In the genomic region with DNA sequence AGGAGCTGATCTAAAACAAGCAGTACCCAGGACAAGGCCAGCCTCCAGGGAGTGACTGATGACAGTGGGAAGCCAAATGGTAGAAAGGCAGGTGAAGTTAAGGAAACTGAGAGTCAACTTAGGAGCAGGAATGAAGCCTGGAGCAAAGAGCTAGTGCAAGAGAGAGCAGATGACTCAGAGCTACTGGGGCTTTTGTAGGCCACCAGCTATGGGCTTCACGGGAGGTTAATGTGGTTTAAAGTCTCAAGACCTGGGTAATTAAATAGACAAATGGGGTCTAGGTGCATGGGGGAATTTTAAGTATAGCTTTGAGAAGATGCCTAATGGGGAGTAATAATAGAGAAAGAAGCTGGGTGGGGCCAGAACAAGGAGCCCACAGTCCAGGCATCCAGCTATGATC, we compare ENCODE assay signal across 21 cellular contexts. TPM values are rescaled to one million over a fixed set of nuclear protein-coding genes. Genes with fewer than 3 reads are reported as not detected.
DNase-seq lines count a peak whose midpoint lies in the region; ATAC-seq and TF ChIP-seq lines count a peak whose summit lies in the region.
"Had no signal": no experiment of that assay in that cellular context is flagged by ENCODE, and none has a peak within 500 bp of the region (broad histone marks: within the 10 kb centered on the region; RNA-seq: fewer than 3 reads in every experiment).

No MANE protein-coding gene starts in this region.

- H3F3A ChIP-seq in OCI-LY1 (ENCODE audit: insufficient read depth, low read length), result no peaks in the 10 kb centered on the region

- ATAC-seq in HG02759 (IDR thresholded peaks at IDR 0.05; ENCODE audit: unreplicated experiment) (peak; percentile 53), GM21360 (IDR thresholded peaks at IDR 0.05; ENCODE audit: unreplicated experiment) (no peak)
- ATAC-seq: HCT116, SK-N-SH treated with all-trans-retinoic acid at 6 μM for 48 hours had no signal

- peaks cover 43% of the 10 kb centered on the region for H3K79me2 ChIP-seq in OCI-LY1 (ENCODE audit: insufficient read depth, low read length)

- peak; percentile 18 for DNase-seq in NK-92 treated with Interleukin-12 subunit alpha and Interleukin-12 subunit beta, amount 100 ng/mL, for 24 hours (lab: John Stamatoyannopoulos, UW)
- DNase-seq in NK-92 (lab: John Stamatoyannopoulos, UW; ENCODE audit: unreplicated experiment) (no peak), HPDE6-E6E7 (ENCODE audit: extremely low spot score) (no peak), right atrium auricular region (ENCODE audit: low spot score) (no peak), ACHN (no peak)
- DNase-seq: DMS153, EL, Karpas-422, NCI-H1436, NCI-H2081, NCI-H2227 treated with DMSO at 0.1 percent for 48 hours, NCI-H526 treated with DMSO at 0.1 percent for 48 hours, Peyer's patch, Right ventricle myocardium superior had no signal

- in situ Hi-C loops in ACHN (cut with HindIII; ENCODE audit: low pct_ligation_motif_present, low pct_unique_long_range_greater_than_20kb, low sequenced_read_pairs), result no loop called here

- TF ChIP-seq CTCF in OCI-LY1 (IDR thresholded peaks at IDR 0.05; ENCODE audit: low read length) (no peak), right atrium auricular region (IDR thresholded peaks at IDR 0.05) (no peak)

- H3K27ac ChIP-seq in OCI-LY1 (ENCODE audit: low read depth, low read length, poor library complexity, severe bottlenecking), result no peak overlapping the region
- no peak overlapping the region for H3K27ac ChIP-seq in right atrium auricular region
- H3K27ac ChIP-seq: 22Rv1, Peyer's patch had no signal

- H3K9me2 ChIP-seq in OCI-LY1 (ENCODE audit: low read depth, low read length), result no peaks in the 10 kb centered on the region

- H4K20me1 ChIP-seq in OCI-LY1 (ENCODE audit: insufficient read depth, low read length), result no peaks in the 10 kb centered on the region

- peak overlapping the region; percentile 70 for H3K4me3 ChIP-seq in OCI-LY1 (ENCODE audit: low read depth, low read length, poor library complexity, severe bottlenecking)
- no peak overlapping the region for H3K4me3 ChIP-seq in right atrium auricular region
- H3K4me3 ChIP-seq: Peyer's patch had no signal

- 0 out of 2 replicates have a peak, but pooled peaks cover 3% of the 10 kb centered on the region for H3K36me3 ChIP-seq in OCI-LY1 (ENCODE audit: insufficient read depth, low read length)
- no peaks in the 10 kb centered on the region for H3K36me3 ChIP-seq in right atrium auricular region
- H3K36me3 ChIP-seq: Peyer's patch had no signal

- H3K27me3 ChIP-seq in OCI-LY1 (ENCODE audit: insufficient read depth, low read length), result no peaks in the 10 kb centered on the region
- H3K27me3 ChIP-seq in right atrium auricular region, result no peaks in the 10 kb centered on the region
- H3K27me3 ChIP-seq: BLaER1 treated with 17β-estradiol and CSF1 and Interleukin-3, amounts not matched to agents 10 nM and 100 nM; Peyer's patch had no signal

- peak overlapping the region; percentile 85; the same call in 1 of the 2 replicates for H3K4me2 ChIP-seq in OCI-LY1 (ENCODE audit: low read length)

- no peak overlapping the region for H3K9ac ChIP-seq in OCI-LY1 (ENCODE audit: low read length)

- no peak overlapping the region for H2AFZ ChIP-seq in OCI-LY1 (ENCODE audit: low read length)

- H3K4me1 ChIP-seq in OCI-LY1 (ENCODE audit: insufficient read depth, low read length, severe bottlenecking), result peaks cover 73% of the 10 kb centered on the region
- no peaks in the 10 kb centered on the region for H3K4me1 ChIP-seq in right atrium auricular region
- H3K4me1 ChIP-seq: Peyer's patch had no signal

- H3K9me3 ChIP-seq in OCI-LY1 (ENCODE audit: low read length), result no peaks in the 10 kb centered on the region
- H3K9me3 ChIP-seq in right atrium auricular region, result no peaks in the 10 kb centered on the region
- H3K9me3 ChIP-seq: Peyer's patch had no signal

RNA-seq across cellular contexts. Expression of gene CD86, which starts 3.1 kb away (rescaled TPM):
- 1 to 10 TPM; 1.9 to 5.1 TPM for total RNA-seq in right atrium auricular region

RNA-seq across cellular contexts. Expression of gene ILDR1, which starts 36.2 kb away (rescaled TPM):
- total RNA-seq in right atrium auricular region, result not detected
